Comparison of ENCODE assay signal across 1 cellular context in the genomic region with DNA sequence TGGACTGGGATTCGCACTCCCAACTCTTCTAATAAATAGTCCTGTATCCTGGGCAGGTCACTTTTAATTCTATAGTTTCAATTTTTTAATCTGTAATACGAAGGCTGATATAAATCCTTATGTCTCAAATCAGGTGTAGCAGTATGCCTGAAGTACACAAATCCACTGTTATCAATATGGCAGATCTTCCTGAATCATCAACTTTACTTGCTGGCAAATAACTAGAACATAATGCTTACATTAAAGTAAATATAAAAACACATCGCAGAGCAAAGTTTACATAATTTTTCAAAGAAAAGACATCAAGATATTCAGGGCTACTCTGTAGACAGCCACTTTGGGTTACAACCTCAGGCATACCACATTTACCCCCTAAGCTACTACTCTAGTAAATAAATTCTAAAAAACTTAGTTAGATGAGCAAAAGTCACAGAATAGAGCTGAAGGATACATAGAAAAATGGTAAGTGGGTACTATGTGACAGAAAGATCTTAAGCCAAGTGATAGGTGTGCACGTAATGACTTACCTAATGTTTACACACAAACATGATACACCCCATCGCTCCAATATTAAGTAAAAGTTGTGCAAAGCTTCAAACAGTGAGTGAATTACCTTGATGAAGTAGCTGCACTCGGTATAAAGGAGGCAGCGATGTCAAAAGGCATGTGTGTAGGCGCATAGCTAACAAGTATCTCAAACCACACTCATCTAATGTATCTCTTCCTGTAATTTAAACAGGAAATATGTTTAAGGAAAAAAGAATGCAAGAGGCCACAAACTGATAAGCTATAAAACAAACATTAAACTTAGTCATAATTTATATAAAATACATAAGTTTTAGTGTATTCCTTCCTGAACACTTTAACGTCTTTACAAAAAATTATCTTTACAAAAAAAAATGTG.
TF ChIP-seq lines count a peak whose summit lies in the region.

No MANE protein-coding gene starts in this region.

TF ChIP-seq in HepG2, 621 proteins besides CTCF, POLR2A, EP300 and RAD21 (continued from another document):
- TF ChIP-seq, protein P1, sequence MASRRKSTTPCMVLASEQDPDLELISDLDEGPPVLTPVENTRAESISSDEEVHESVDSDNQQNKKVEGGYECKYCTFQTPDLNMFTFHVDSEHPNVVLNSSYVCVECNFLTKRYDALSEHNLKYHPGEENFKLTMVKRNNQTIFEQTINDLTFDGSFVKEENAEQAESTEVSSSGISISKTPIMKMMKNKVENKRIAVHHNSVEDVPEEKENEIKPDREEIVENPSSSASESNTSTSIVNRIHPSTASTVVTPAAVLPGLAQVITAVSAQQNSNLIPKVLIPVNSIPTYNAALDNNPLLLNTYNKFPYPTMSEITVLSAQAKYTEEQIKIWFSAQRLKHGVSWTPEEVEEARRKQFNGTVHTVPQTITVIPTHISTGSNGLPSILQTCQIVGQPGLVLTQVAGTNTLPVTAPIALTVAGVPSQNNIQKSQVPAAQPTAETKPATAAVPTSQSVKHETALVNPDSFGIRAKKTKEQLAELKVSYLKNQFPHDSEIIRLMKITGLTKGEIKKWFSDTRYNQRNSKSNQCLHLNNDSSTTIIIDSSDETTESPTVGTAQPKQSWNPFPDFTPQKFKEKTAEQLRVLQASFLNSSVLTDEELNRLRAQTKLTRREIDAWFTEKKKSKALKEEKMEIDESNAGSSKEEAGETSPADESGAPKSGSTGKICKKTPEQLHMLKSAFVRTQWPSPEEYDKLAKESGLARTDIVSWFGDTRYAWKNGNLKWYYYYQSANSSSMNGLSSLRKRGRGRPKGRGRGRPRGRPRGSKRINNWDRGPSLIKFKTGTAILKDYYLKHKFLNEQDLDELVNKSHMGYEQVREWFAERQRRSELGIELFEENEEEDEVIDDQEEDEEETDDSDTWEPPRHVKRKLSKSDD (CRISPR knock-in tag; IDR thresholded peaks at IDR 0.05; ENCODE audit: low read depth) = no peak
- TF ChIP-seq ZNF619 (CRISPR knock-in tag; IDR thresholded peaks at IDR 0.05) (no peak), MAFK (conservative IDR thresholded peaks at IDR 0.05 in 1 of 2, IDR thresholded peaks at IDR 0.05 in 1 of 2; ENCODE audit: low read length in 2 of 2) (0 out of 4 replicates have a peak, but pooled peaks of 1 of the 2 experiments have one; percentile 14), ZNF460 (CRISPR knock-in tag; IDR thresholded peaks at IDR 0.05; ENCODE audit: borderline replicate concordance) (no peak), ZNF850 (CRISPR knock-in tag; conservative IDR thresholded peaks at IDR 0.05) (no peak)
